28 cellular contexts compared by ENCODE assay signal in genomic region chr10:48896756-48897437, GRCh38. TPM values are rescaled to one million over a fixed set of nuclear protein-coding genes. Genes with fewer than 3 reads are reported as not detected.
A peak's percentile ranks its signal among the peaks of the same experiment; 100 is the strongest.
DNase-seq lines count a peak whose midpoint lies in the region; ATAC-seq and TF ChIP-seq lines count a peak whose summit lies in the region.
"Had no signal": no experiment of that assay in that cellular context is flagged by ENCODE, and none has a peak within 500 bp of the region (broad histone marks: within the 10 kb centered on the region; RNA-seq: fewer than 3 reads in every experiment).

No MANE protein-coding gene starts in this region.

- H3K9me3 ChIP-seq in PC-3 (ENCODE audit: low read length) = no peaks in the 10 kb centered on the region
- H3K9me3 ChIP-seq in suprapubic skin = no peaks in the 10 kb centered on the region
- H3K9me3 ChIP-seq: tibial artery had no signal

- no peaks in the 10 kb centered on the region for H3K79me2 ChIP-seq in PC-3 (ENCODE audit: low read length)

- no peaks in the 10 kb centered on the region for H3K36me3 ChIP-seq in PC-3 (ENCODE audit: low read depth, low read length)
- H3K36me3 ChIP-seq in suprapubic skin = no peaks in the 10 kb centered on the region
- H3K36me3 ChIP-seq: ascending aorta, tibial artery had no signal

- POLR2A ChIA-PET in PC-3 (lab: Charles Lee; ENCODE audit: unreplicated experiment) = no interaction called here

- intact Hi-C loops in PC-3 (cut with micrococcal nuclease) = no loop called here

- H3K4me3 ChIP-seq in PC-3 (ENCODE audit: low read length) = no peak overlapping the region
- H3K4me3 ChIP-seq in suprapubic skin = no peak overlapping the region
- H3K4me3 ChIP-seq: ascending aorta, tibial artery had no signal

- H3K4me1 ChIP-seq in PC-3 (ENCODE audit: insufficient read depth, low read length) (no peaks in the 10 kb centered on the region), suprapubic skin (peaks cover 13% of the 10 kb centered on the region)
- H3K4me1 ChIP-seq: ascending aorta, tibial artery had no signal

- H3F3A ChIP-seq in PC-3 (ENCODE audit: low read length, unreplicated experiment) = no peaks in the 10 kb centered on the region

- no peak for TF ChIP-seq EP300 in suprapubic skin (IDR thresholded peaks at IDR 0.05)

- DNase-seq in GM03348 (ENCODE audit: low spot score) (peak; percentile 41), PC-3 (peak; percentile 26), islet precursor cell (peak; percentile 46), suprapubic skin (ENCODE audit: low spot score in 2 of 2) (peak in 1 of 2 donors; percentile 62), A172 (ENCODE audit: low spot score) (no peak), H4 (ENCODE audit: low spot score) (no peak)
- DNase-seq: activated CD4-positive, alpha-beta T cell treated with anti-CD3 and anti-CD28 coated beads, Interleukin-2, amount 50 U/mL, for 1 hour; caudate nucleus; DND-41; foreskin melanocyte; hypothalamus; Karpas-422; NCI-H187 treated with DMSO at 0.1 percent for 48 hours; NCI-H446 treated with DMSO at 0.1 percent for 48 hours; RPMI8226; small intestine; stimulated activated CD4-positive, alpha-beta T cell treated with anti-CD3 and anti-CD28 coated beads, Interleukin-2, amount 100 ng/mL, for 48 hours; stimulated activated naive CD8-positive, alpha-beta T cell treated with anti-CD3 and anti-CD28 coated beads, Interleukin-15, Interleukin-2, amounts not matched to agents 100 U/mL and 50 U/mL, for 24 hours; tibial artery had no signal

- no TSS peak for BruUV-seq in PC-3 (replicated peaks; lab: Mats Ljungman, UMichigan)

- no peak for TF ChIP-seq POLR2A in suprapubic skin (IDR thresholded peaks at IDR 0.05)

- H3K27ac ChIP-seq in PC-3 (ENCODE audit: low read length) (no peak overlapping the region), suprapubic skin (peak overlapping the region; percentile 79)
- H3K27ac ChIP-seq: ascending aorta, epithelial cell of prostate, tibial artery, VCaP had no signal

- TF ChIP-seq CTCF in PC-3 (conservative IDR thresholded peaks at IDR 0.05; ENCODE audit: low read depth, low read length) (no peak), suprapubic skin (IDR thresholded peaks at IDR 0.05) (no peak)

- no peaks in the 10 kb centered on the region for H3K9me2 ChIP-seq in PC-3 (replicated peaks; ENCODE audit: low read length)

- no peak overlapping the region for H3K9ac ChIP-seq in PC-3 (ENCODE audit: low read length)

- WGBS in suprapubic skin = 45% methylated on average over 6 of the region's 13 CpGs

- CTCF ChIA-PET in PC-3 (lab: Charles Lee) = no interaction called here

- no peak overlapping the region for H3K4me2 ChIP-seq in PC-3 (ENCODE audit: low read length)

- peaks cover 25% of the 10 kb centered on the region; the same call in 1 of the 2 replicates for H3K27me3 ChIP-seq in PC-3 (ENCODE audit: low read length)
- H3K27me3 ChIP-seq in suprapubic skin = no peaks in the 10 kb centered on the region
- H3K27me3 ChIP-seq: ascending aorta, tibial artery had no signal

- no peaks in the 10 kb centered on the region for H4K20me1 ChIP-seq in PC-3 (ENCODE audit: low read length)

- ATAC-seq in PC-3 (no peak), GM19328 (IDR thresholded peaks at IDR 0.05; ENCODE audit: unreplicated experiment) (no peak), HG03045 (IDR thresholded peaks at IDR 0.05; ENCODE audit: unreplicated experiment) (no peak)
- ATAC-seq: HCT116 had no signal

- H2AFZ ChIP-seq in PC-3 (ENCODE audit: low read length) = no peak overlapping the region

RNA-seq across cellular contexts. Expression of gene LRRC18, which starts 42.7 kb away (rescaled TPM):
- total RNA-seq in PC-3 (2014; rRNA removed) = not detected in 2 replicates
- not detected for total RNA-seq in suprapubic skin
- not detected in 2 replicates for total RNA-seq in A172 (2014; rRNA removed; shearing (Covaris generic))
- 0.06 TPM in 1 of 2 replicates, not detected in the other for total RNA-seq in H4 (2014; rRNA removed; shearing (Covaris generic))
- total RNA-seq: activated T-helper 1 cell treated with anti-CD3 and anti-CD28 coated beads, Interleukin-12 subunit alpha, Interleukin-12 subunit beta, Interleukin-2, Interleukin-4 antibody, amounts not matched to agents 30 ng/mL and 10 ng/mL and 1 ng/mL, durations not matched to agents 14 hours and 24 hours and 36 hours; ascending aorta; lung microvascular endothelial cell; T-helper 2 cell treated with Interferon-gamma antibody and Interleukin-4, amounts not matched to agents 100 ng/mL and 5 ng/mL, for 36 hours had no signal

Comparison
In these comparisons a context has a peak if more than half of its experiments do, and no peak if none do; other contexts are left out.
1. DNase-seq: peak in GM03348 (single experiment), PC-3 (single experiment) and islet precursor cell (single experiment); none in A172 (single experiment) and H4 (single experiment).